ENCODE assay signal across 1 cellular context in the genomic region with DNA sequence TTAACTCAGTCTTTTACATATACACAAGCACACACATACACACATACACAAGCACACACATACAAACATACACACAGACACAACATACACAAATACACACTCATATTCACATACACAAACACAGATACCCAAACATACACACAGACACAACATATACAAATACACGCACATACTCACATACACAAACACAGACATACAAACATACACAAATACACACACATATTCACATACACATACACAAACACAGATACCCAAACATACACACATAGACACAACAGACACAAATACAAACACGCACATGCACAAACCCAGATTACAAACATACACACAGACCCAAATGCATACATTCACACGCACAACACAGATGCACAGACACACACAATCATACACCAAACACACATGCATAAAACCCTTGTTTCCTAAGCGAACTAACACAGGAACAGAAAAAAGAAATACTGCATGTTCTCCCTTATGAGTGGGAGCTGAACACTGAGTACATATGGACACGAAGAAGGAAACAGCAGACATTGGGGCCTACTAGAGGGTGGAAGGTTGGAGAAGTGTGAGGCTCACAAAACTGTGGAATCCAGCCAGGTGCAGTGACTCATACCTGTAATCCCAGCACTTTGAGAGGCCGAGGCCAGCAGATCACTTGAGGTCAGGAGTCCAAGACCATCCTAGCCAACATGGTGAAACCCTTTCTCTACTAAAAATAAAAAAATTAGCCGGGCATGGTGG.
TF ChIP-seq lines count a peak whose summit lies in the region.

No MANE protein-coding gene starts in this region.

TF ChIP-seq in HCT116, 20 proteins besides CTCF, POLR2A, EP300 and RAD21 (continued from another document):
- TF ChIP-seq ZFX (IDR thresholded peaks at IDR 0.05): no peak
- TF ChIP-seq ATF3 (IDR thresholded peaks at IDR 0.05): no peak
- no peak for TF ChIP-seq POLR2AphosphoS5 (IDR thresholded peaks at IDR 0.05; ENCODE audit: low read depth, low read length)
- peak; percentile 52 for TF ChIP-seq JUND (IDR thresholded peaks at IDR 0.05)
- TF ChIP-seq, protein P1, sequence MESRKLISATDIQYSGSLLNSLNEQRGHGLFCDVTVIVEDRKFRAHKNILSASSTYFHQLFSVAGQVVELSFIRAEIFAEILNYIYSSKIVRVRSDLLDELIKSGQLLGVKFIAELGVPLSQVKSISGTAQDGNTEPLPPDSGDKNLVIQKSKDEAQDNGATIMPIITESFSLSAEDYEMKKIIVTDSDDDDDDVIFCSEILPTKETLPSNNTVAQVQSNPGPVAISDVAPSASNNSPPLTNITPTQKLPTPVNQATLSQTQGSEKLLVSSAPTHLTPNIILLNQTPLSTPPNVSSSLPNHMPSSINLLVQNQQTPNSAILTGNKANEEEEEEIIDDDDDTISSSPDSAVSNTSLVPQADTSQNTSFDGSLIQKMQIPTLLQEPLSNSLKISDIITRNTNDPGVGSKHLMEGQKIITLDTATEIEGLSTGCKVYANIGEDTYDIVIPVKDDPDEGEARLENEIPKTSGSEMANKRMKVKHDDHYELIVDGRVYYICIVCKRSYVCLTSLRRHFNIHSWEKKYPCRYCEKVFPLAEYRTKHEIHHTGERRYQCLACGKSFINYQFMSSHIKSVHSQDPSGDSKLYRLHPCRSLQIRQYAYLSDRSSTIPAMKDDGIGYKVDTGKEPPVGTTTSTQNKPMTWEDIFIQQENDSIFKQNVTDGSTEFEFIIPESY (IDR thresholded peaks at IDR 0.05; ENCODE audit: extremely low read depth, insufficient replicate concordance, low read length): no peak
- no peak for TF ChIP-seq EZH2 (IDR thresholded peaks at IDR 0.05)
- peak; percentile 60 for TF ChIP-seq MAX (IDR thresholded peaks at IDR 0.05)
- TF ChIP-seq CEBPB (IDR thresholded peaks at IDR 0.05; ENCODE audit: low read depth): no peak
- no peak for TF ChIP-seq SRF (IDR thresholded peaks at IDR 0.05; ENCODE audit: low read depth)
- TF ChIP-seq SIN3A (IDR thresholded peaks at IDR 0.05; ENCODE audit: low read depth): no peak
- TF ChIP-seq ZNF274 (IDR thresholded peaks at IDR 0.05; ENCODE audit: low read depth, low read length): no peak
- peak; percentile 65 for TF ChIP-seq FOSL1 (IDR thresholded peaks at IDR 0.05; ENCODE audit: low read depth)
- TF ChIP-seq YY1 (IDR thresholded peaks at IDR 0.05; ENCODE audit: extremely low read depth, insufficient replicate concordance, low read depth, low read length): no peak
- TF ChIP-seq EGR1 (IDR thresholded peaks at IDR 0.05; ENCODE audit: low read depth): no peak
- TF ChIP-seq SP1 (IDR thresholded peaks at IDR 0.05; ENCODE audit: low read depth): no peak
